Comparison of ENCODE assay signal across 9 cellular contexts in genomic region chr5:141634162-141634561, GRCh38. TPM values are rescaled to one million over a fixed set of nuclear protein-coding genes. Genes with fewer than 3 reads are reported as not detected.
DNase-seq lines count a peak whose midpoint lies in the region; ATAC-seq, FAIRE-seq and TF ChIP-seq lines count a peak whose summit lies in the region.
"Had no signal": no experiment of that assay in that cellular context is flagged by ENCODE, and none has a peak within 500 bp of the region (broad histone marks: within the 10 kb centered on the region; RNA-seq: fewer than 3 reads in every experiment).

No MANE protein-coding gene starts in this region.

- FAIRE-seq in GM12891 (lab: Jason Lieb, UNC) (peak; percentile 71), GM12892 (lab: Jason Lieb, UNC) (no peak)

- peak; percentile 65 for ATAC-seq in GM21381 (IDR thresholded peaks at IDR 0.05; ENCODE audit: unreplicated experiment)
- peak; percentile 89 for ATAC-seq in HG03378 (IDR thresholded peaks at IDR 0.05; ENCODE audit: unreplicated experiment)
- ATAC-seq in activated CD8-positive, alpha-beta memory T cell treated with anti-CD3 and anti-CD28 coated beads, Interleukin-2, amount 10 ng/mL, durations not matched to agents 7 days and 5 days, result no peak

- peaks cover 45% of the 10 kb centered on the region for H3K4me1 Mint-ChIP-seq in activated CD8-positive, alpha-beta memory T cell treated with anti-CD3 and anti-CD28 coated beads, Interleukin-2, amount 10 ng/mL, durations not matched to agents 7 days and 5 days

- H3K27ac Mint-ChIP-seq in activated CD8-positive, alpha-beta memory T cell treated with anti-CD3 and anti-CD28 coated beads, Interleukin-2, amount 10 ng/mL, durations not matched to agents 7 days and 5 days, result peak overlapping the region; percentile 78

- H3K27me3 Mint-ChIP-seq in activated CD8-positive, alpha-beta memory T cell treated with anti-CD3 and anti-CD28 coated beads, Interleukin-2, amount 10 ng/mL, durations not matched to agents 7 days and 5 days, result no peaks in the 10 kb centered on the region

- CTCF ChIA-PET in activated CD8-positive, alpha-beta memory T cell treated with anti-CD3 and anti-CD28 coated beads, Interleukin-2, amount 10 ng/mL, durations not matched to agents 7 days and 5 days (lab: Charles Lee), result interaction anchor here (0.8 to 11.1 kb wide), 11 partner anchors 8 to 326 kb away, joined by 3 to 171 read pairs (median 5); partner anchors contain the start of genes DIAPH1 and FCHSD1

- DNase-seq in GM12891 (ENCODE audit: insufficient read length, low spot score) (no peak), DMS53 (lab: John Stamatoyannopoulos, UW) (no peak), cerebellum (ENCODE audit: low spot score) (no peak), GM12892 (ENCODE audit: insufficient read length) (no peak)
- DNase-seq in activated CD8-positive, alpha-beta memory T cell treated with anti-CD3 and anti-CD28 coated beads, Interleukin-2, amount 10 ng/mL, durations not matched to agents 7 days and 5 days, result no peak
- DNase-seq in activated naive CD4-positive, alpha-beta T cell treated with Interleukin-2 at 50 U/mL for 16 hours, result no peak
- DNase-seq: NCI-H446 had no signal

- no peak for TF ChIP-seq POLR2A in GM12891 (IDR thresholded peaks at IDR 0.05; ENCODE audit: low read depth, low read length)
- TF ChIP-seq POLR2A in GM12892 (IDR thresholded peaks at IDR 0.05; ENCODE audit: low read depth, low read length), result no peak

- H3K4me3 Mint-ChIP-seq in activated CD8-positive, alpha-beta memory T cell treated with anti-CD3 and anti-CD28 coated beads, Interleukin-2, amount 10 ng/mL, durations not matched to agents 7 days and 5 days, result peak overlapping the region; percentile 12

- H3K36me3 Mint-ChIP-seq in activated CD8-positive, alpha-beta memory T cell treated with anti-CD3 and anti-CD28 coated beads, Interleukin-2, amount 10 ng/mL, durations not matched to agents 7 days and 5 days, result peaks cover 21% of the 10 kb centered on the region

- H3K9me3 Mint-ChIP-seq in activated CD8-positive, alpha-beta memory T cell treated with anti-CD3 and anti-CD28 coated beads, Interleukin-2, amount 10 ng/mL, durations not matched to agents 7 days and 5 days (ENCODE audit: low read depth), result no peaks in the 10 kb centered on the region

TF ChIP-seq in GM12891, 5 proteins besides CTCF, POLR2A, EP300 and RAD21:
- TF ChIP-seq PAX5 (IDR thresholded peaks at IDR 0.05; ENCODE audit: insufficient read depth, low read length, severe bottlenecking) (no peak), SPI1 (IDR thresholded peaks at IDR 0.05; ENCODE audit: low read depth, low read length) (peak; percentile 88), POU2F2 (IDR thresholded peaks at IDR 0.05; ENCODE audit: low read depth, low read length) (no peak)

RNA-seq across cellular contexts. Expression of gene HDAC3, which starts 2.5 kb away (rescaled TPM):
- 69.9 TPM for polyA plus RNA-seq in GM12891 (2012; ENCODE audit: low read depth, missing spikeins)
- 10 to 100 TPM; 87.1 to 90.0 TPM for total RNA-seq in activated CD8-positive, alpha-beta memory T cell treated with anti-CD3 and anti-CD28 coated beads, Interleukin-2, amount 10 ng/mL, durations not matched to agents 7 days and 5 days
- 56.3 TPM for total RNA-seq in cerebellum
- polyA plus RNA-seq in GM12892 (2012; ENCODE audit: missing spikeins), result 79.2 TPM

RNA-seq across cellular contexts. Expression of gene RELL2, which starts 2.6 kb away (rescaled TPM):
- polyA plus RNA-seq in GM12891 (2012; ENCODE audit: low read depth, missing spikeins), result 3.8 TPM
- 10 to 100 TPM; 28.0 to 35.8 TPM for total RNA-seq in activated CD8-positive, alpha-beta memory T cell treated with anti-CD3 and anti-CD28 coated beads, Interleukin-2, amount 10 ng/mL, durations not matched to agents 7 days and 5 days
- 8.0 TPM for total RNA-seq in cerebellum
- 3.8 TPM for polyA plus RNA-seq in GM12892 (2012; ENCODE audit: missing spikeins)

RNA-seq across cellular contexts. Expression of gene DIAPH1, which starts 15.4 kb away (rescaled TPM):
- 71.9 TPM for polyA plus RNA-seq in GM12891 (2012; ENCODE audit: low read depth, missing spikeins)
- 100 to 1,000 TPM; 284 to 295 TPM for total RNA-seq in activated CD8-positive, alpha-beta memory T cell treated with anti-CD3 and anti-CD28 coated beads, Interleukin-2, amount 10 ng/mL, durations not matched to agents 7 days and 5 days
- 20.7 TPM for total RNA-seq in cerebellum
- polyA plus RNA-seq in GM12892 (2012; ENCODE audit: missing spikeins), result 67.3 TPM

RNA-seq across cellular contexts. Expression of gene FCHSD1, which starts 17.1 kb away (rescaled TPM):
- 17.5 TPM for polyA plus RNA-seq in GM12891 (2012; ENCODE audit: low read depth, missing spikeins)
- 10 to 100 TPM; 46.5 to 64.1 TPM for total RNA-seq in activated CD8-positive, alpha-beta memory T cell treated with anti-CD3 and anti-CD28 coated beads, Interleukin-2, amount 10 ng/mL, durations not matched to agents 7 days and 5 days
- total RNA-seq in cerebellum, result 4.2 TPM
- 18.6 TPM for polyA plus RNA-seq in GM12892 (2012; ENCODE audit: missing spikeins)

RNA-seq across cellular contexts. Expression of gene ARAP3, which starts 47.9 kb away (rescaled TPM):
- polyA plus RNA-seq in GM12891 (2012; ENCODE audit: low read depth, missing spikeins), result not detected
- total RNA-seq in activated CD8-positive, alpha-beta memory T cell treated with anti-CD3 and anti-CD28 coated beads, Interleukin-2, amount 10 ng/mL, durations not matched to agents 7 days and 5 days, result 10 to 100 TPM in 1 of 2 experiments, 1 to 10 TPM in 1; 9.9 to 11.0 TPM
- total RNA-seq in cerebellum, result 5.4 TPM
- polyA plus RNA-seq in GM12892 (2012; ENCODE audit: missing spikeins), result not detected

Comparison
In these comparisons a context has a peak if more than half of its experiments do, and no peak if none do; other contexts are left out.
1. RNA of gene DIAPH1, which starts 15.4 kb away (total RNA-seq): 284 to 295 TPM in activated CD8-positive, alpha-beta memory T cell treated with anti-CD3 and anti-CD28 coated beads, Interleukin-2, amount 10 ng/mL, durations not matched to agents 7 days and 5 days; 20.7 TPM in cerebellum (single experiment); every median in the first group is over 10 times any median in the second.